Comparison of ENCODE assay signal across 8 cellular contexts in genomic region chr17:4857347-4857746, GRCh38. TPM values are rescaled to one million over a fixed set of nuclear protein-coding genes. Genes with fewer than 3 reads are reported as not detected.
DNase-seq lines count a peak whose midpoint lies in the region; ATAC-seq, FAIRE-seq and TF ChIP-seq lines count a peak whose summit lies in the region.
"Not testable (repeated sequence)": the region's sequence is repeated elsewhere in the genome, so short reads cannot be mapped to it uniquely, and the experiment has no call there.
"Had no signal": no experiment of that assay in that cellular context is flagged by ENCODE, and none has a peak within 500 bp of the region (broad histone marks: within the 10 kb centered on the region; RNA-seq: fewer than 3 reads in every experiment).

No MANE protein-coding gene starts in this region.

- TF ChIP-seq POLR2A in endothelial cell of umbilical vein (IDR thresholded peaks at IDR 0.05; ENCODE audit: low read depth, low read length) = not testable (repeated sequence)

- H4K20me1 ChIP-seq in astrocyte (ENCODE audit: insufficient read depth, low read length) = peaks cover 63% of the 10 kb centered on the region
- not testable (repeated sequence) for H4K20me1 ChIP-seq in endothelial cell of umbilical vein (replicated peaks; ENCODE audit: control insufficient read depth, extremely low read depth, insufficient read depth, low read length)

- not testable (repeated sequence) for H3K9me3 Mint-ChIP-seq in astrocyte (ENCODE audit: unreplicated experiment); progenitor cell of endocrine pancreas (ENCODE audit: low read depth)

- H3K4me3 Mint-ChIP-seq in astrocyte (ENCODE audit: unreplicated experiment); progenitor cell of endocrine pancreas (ENCODE audit: low read depth): not testable (repeated sequence)

- H3K4me1 ChIP-seq in HUES64 (ENCODE audit: insufficient read depth, low read length) (peaks cover 60% of the 10 kb centered on the region), astrocyte (ENCODE audit: insufficient read depth, low read length) (peaks cover 15% of the 10 kb centered on the region), endothelial cell of umbilical vein (ENCODE audit: control insufficient read depth, extremely low read depth, insufficient read depth, low read length) (peaks cover 41% of the 10 kb centered on the region), right cardiac atrium (ENCODE audit: control insufficient read depth, insufficient read depth, low read length) (peaks cover 23% of the 10 kb centered on the region), lung (ENCODE audit: control insufficient read depth in 2 of 2, insufficient read depth in 2 of 2, low read length in 2 of 2) (peaks cover 5 to 36% of the 10 kb centered on the region in 2 donors), subcutaneous abdominal adipose tissue (ENCODE audit: control insufficient read depth in 5 of 5, insufficient read depth in 5 of 5, low read length in 5 of 5) (peaks cover 7 to 50% (median 21%) of the 10 kb centered on the region in 5 donors)

- not testable (repeated sequence) for ATAC-seq in right cardiac atrium; lung (ENCODE audit: insufficient read depth, low FRiP score)

- H3K9ac ChIP-seq in HUES64 (ENCODE audit: low read depth, low read length) (peak overlapping the region; percentile 5; the same call in 1 of the 2 replicates), subcutaneous abdominal adipose tissue (ENCODE audit: low read length in 5 of 5) (peak overlapping the region in 1 of 5 donors; percentile 24)
- not testable (repeated sequence) for H3K9ac ChIP-seq in astrocyte (ENCODE audit: low read length); endothelial cell of umbilical vein (replicated peaks; ENCODE audit: extremely low read depth, insufficient read depth, low read length)

- not testable (repeated sequence) for H3K27me3 Mint-ChIP-seq in astrocyte (ENCODE audit: low read depth, unreplicated experiment); progenitor cell of endocrine pancreas

- not testable (repeated sequence) for DNase-seq in astrocyte (ENCODE audit: low read depth); endothelial cell of umbilical vein (ENCODE audit: low read depth, low spot score); right cardiac atrium; lung (ENCODE audit: low spot score); progenitor cell of endocrine pancreas (ENCODE audit: low spot score, unreplicated experiment)

- not testable (repeated sequence) for TF ChIP-seq CTCF in astrocyte (IDR thresholded peaks at IDR 0.05; ENCODE audit: insufficient read depth, low read depth, low read length); endothelial cell of umbilical vein (IDR thresholded peaks at IDR 0.05; ENCODE audit: extremely low read depth in 1 of 2, insufficient read depth in 1 of 2, low read depth in 1 of 2, low read length in 2 of 2); lung (IDR thresholded peaks at IDR 0.05; ENCODE audit: control extremely low read depth, extremely low read depth); progenitor cell of endocrine pancreas (IDR thresholded peaks at IDR 0.05; ENCODE audit: unreplicated experiment)

- 74% methylated on average over 7 of the region's 7 CpGs for WGBS in HUES64
- WGBS in right cardiac atrium = 89% methylated on average over 7 of the region's 7 CpGs
- WGBS in lung, 2 donors = 81 to 88% methylated on average over 7 of the region's 7 CpGs

- H3K9me3 ChIP-seq in HUES64 (ENCODE audit: insufficient read depth, low read depth, low read length); astrocyte (ENCODE audit: insufficient read depth, low read depth, low read length); endothelial cell of umbilical vein (replicated peaks; ENCODE audit: control insufficient read depth, insufficient read depth, low read length); right cardiac atrium (ENCODE audit: control insufficient read depth, low read length); lung (ENCODE audit: control insufficient read depth in 2 of 2, insufficient read depth in 1 of 2, low read length in 1 of 2); subcutaneous abdominal adipose tissue (ENCODE audit: control insufficient read depth in 5 of 5, low read length in 5 of 5): not testable (repeated sequence)

- H3K79me2 ChIP-seq in astrocyte (ENCODE audit: insufficient read depth, low read length) (peaks cover 25% of the 10 kb centered on the region), endothelial cell of umbilical vein (ENCODE audit: control insufficient read depth, insufficient read depth, low read length) (peaks cover 31% of the 10 kb centered on the region)

- dilution Hi-C loops in endothelial cell of umbilical vein (cut with MboI; ENCODE audit: extremely low pct_ligation_motif_present, low sequenced_read_pairs) = not testable (repeated sequence)

- H3K36me3 Mint-ChIP-seq in astrocyte (ENCODE audit: low read depth, unreplicated experiment) (peaks cover 20% of the 10 kb centered on the region), progenitor cell of endocrine pancreas (ENCODE audit: insufficient read depth) (peaks cover 11% of the 10 kb centered on the region)

- H3K36me3 ChIP-seq in HUES64 (ENCODE audit: insufficient read depth, low read length); astrocyte (ENCODE audit: insufficient read depth, low read length); endothelial cell of umbilical vein (ENCODE audit: control insufficient read depth in 2 of 2, extremely low read depth in 1 of 2, insufficient read depth in 2 of 2, low read length in 2 of 2); lung (ENCODE audit: control insufficient read depth in 2 of 2, insufficient read depth in 2 of 2, low read length in 2 of 2): not testable (repeated sequence)
- peaks cover 0 to 15% (median 7%) of the 10 kb centered on the region in 5 donors for H3K36me3 ChIP-seq in subcutaneous abdominal adipose tissue (ENCODE audit: control insufficient read depth in 5 of 5, insufficient read depth in 5 of 5, low read length in 5 of 5)

- H3K4me2 ChIP-seq in astrocyte (ENCODE audit: low read length) (peak overlapping the region; percentile 28), endothelial cell of umbilical vein (ENCODE audit: insufficient read depth, low read length) (peak overlapping the region; percentile 83)

- BruUV-seq in endothelial cell of umbilical vein (replicated peaks; lab: Mats Ljungman, UMichigan) = not testable (repeated sequence)

- not testable (repeated sequence) for H2AFZ ChIP-seq in astrocyte (ENCODE audit: low read depth, low read length); endothelial cell of umbilical vein (ENCODE audit: low read depth, low read length)

- CTCF ChIA-PET in endothelial cell of umbilical vein (lab: Charles Lee) = interaction anchor here (1.8 to 2.4 kb wide), 6 partner anchors 17 to 147 kb away, joined by 7 to 14 read pairs (median 8); partner anchors contain the start of genes ARRB2, GLTPD2, MINK1 and PLD2

- POLR2A ChIA-PET in endothelial cell of umbilical vein (lab: Charles Lee) = interaction anchor here (1.1 kb wide), 1 partner anchor 50 kb away, joined by 3 read pairs; the partner anchor contains the start of gene PLD2

- H3K4me3 ChIP-seq in HUES64 (ENCODE audit: low read length); astrocyte (ENCODE audit: insufficient read depth, low read depth, low read length); endothelial cell of umbilical vein (replicated peaks in 1 of 3; ENCODE audit: insufficient read depth in 1 of 3, low read depth in 1 of 3, low read length in 3 of 3); right cardiac atrium (ENCODE audit: low read length); lung; subcutaneous abdominal adipose tissue (ENCODE audit: low read depth in 1 of 5, low read length in 5 of 5): not testable (repeated sequence)

- H3K27ac Mint-ChIP-seq in astrocyte (ENCODE audit: unreplicated experiment) = not testable (repeated sequence)
- peak overlapping the region; percentile 43 for H3K27ac Mint-ChIP-seq in progenitor cell of endocrine pancreas

- H3K27ac ChIP-seq in HUES64 (ENCODE audit: low read depth, low read length) = peak overlapping the region; percentile 71; the same call in 1 of the 2 replicates
- H3K27ac ChIP-seq in astrocyte (ENCODE audit: low read depth, low read length) = not testable (repeated sequence)
- H3K27ac ChIP-seq in endothelial cell of umbilical vein (ENCODE audit: insufficient read depth, low read depth, low read length) = peak overlapping the region; percentile 79
- H3K27ac ChIP-seq in right cardiac atrium (ENCODE audit: low read length) = peak overlapping the region; percentile 80
- peak overlapping the region; percentile 34 to 67 for H3K27ac ChIP-seq in lung (ENCODE audit: low read depth in 1 of 2, low read length in 1 of 2)
- H3K27ac ChIP-seq in subcutaneous abdominal adipose tissue (ENCODE audit: low read depth, low read length) = peak overlapping the region; percentile 64

- H3K27me3 ChIP-seq in HUES64 (ENCODE audit: insufficient read depth, low read length); astrocyte (ENCODE audit: insufficient read depth, low read length); endothelial cell of umbilical vein (ENCODE audit: control insufficient read depth in 2 of 2, insufficient read depth in 2 of 2, low read length in 2 of 2); right cardiac atrium (ENCODE audit: control insufficient read depth, insufficient read depth); lung (ENCODE audit: control insufficient read depth, insufficient read depth); subcutaneous abdominal adipose tissue (ENCODE audit: control insufficient read depth in 5 of 5, insufficient read depth in 4 of 5, low read length in 5 of 5): not testable (repeated sequence)

- intact Hi-C loops in endothelial cell of umbilical vein (cut with micrococcal nuclease); right cardiac atrium (cut with DNase I): not testable (repeated sequence)

- H3K9me1 ChIP-seq in endothelial cell of umbilical vein (replicated peaks; ENCODE audit: control insufficient read depth, extremely low read depth, insufficient read depth, low read length) = not testable (repeated sequence)

- H3K4me1 Mint-ChIP-seq in astrocyte (ENCODE audit: low read depth, unreplicated experiment) (peaks cover 36% of the 10 kb centered on the region), progenitor cell of endocrine pancreas (ENCODE audit: low read depth) (peaks cover 17% of the 10 kb centered on the region)

- FAIRE-seq in astrocyte (lab: Jason Lieb, UNC) = not testable (repeated sequence)
- peak; percentile 33 for FAIRE-seq in endothelial cell of umbilical vein (lab: Jason Lieb, UNC)

RNA-seq across cellular contexts. Expression of gene MINK1, which starts 24.2 kb away (rescaled TPM):
- 23.9 TPM for polyA plus RNA-seq in HUES64 (2013, experiment 1 of 2)
- 29.2 TPM for polyA plus RNA-seq in HUES64 (2013, experiment 2 of 2)
- total RNA-seq in astrocyte (51.3 and 63.2 TPM in 2 replicates), endothelial cell of umbilical vein (87.5 and 89.4 TPM in 2 replicates), right cardiac atrium (10 to 100 TPM; 44.5 to 54.7 (median 49.3) TPM), lung (10 to 100 TPM; 39.2 to 95.4 TPM), progenitor cell of endocrine pancreas (139 and 145 TPM in 2 replicates)
- polyA plus RNA-seq in endothelial cell of umbilical vein (46.8 and 53.6 TPM in 2 replicates), right cardiac atrium (31.1 TPM), lung (10 to 100 TPM; 36.5 to 62.8 TPM)
- polyA plus RNA-seq in endothelial cell of umbilical vein (2011; cell fraction: cytosol; rRNA removed) = 30.3 and 33.3 TPM in 2 replicates
- 395 and 448 TPM in 2 replicates for polyA plus RNA-seq in endothelial cell of umbilical vein (2011; cell fraction: nucleus; rRNA removed)
- 63.3 and 70.6 TPM in 2 replicates for polyA plus RNA-seq in endothelial cell of umbilical vein (2012)
- 70.9 and 76.1 TPM in 2 replicates for polyA minus RNA-seq in endothelial cell of umbilical vein
- 20.4 TPM for polyA minus RNA-seq in endothelial cell of umbilical vein (2011; cell fraction: cytosol; rRNA and poly(A)+ RNA removed)
- 62.5 and 85.1 TPM in 2 replicates for polyA minus RNA-seq in endothelial cell of umbilical vein (2011; cell fraction: nucleus; rRNA and poly(A)+ RNA removed)

RNA-seq across cellular contexts. Expression of gene C17orf107, which starts 42.0 kb away (rescaled TPM):
- polyA plus RNA-seq in HUES64 (2013, experiment 1 of 2) = 0.65 TPM
- polyA plus RNA-seq in HUES64 (2013, experiment 2 of 2) = 0.76 TPM
- total RNA-seq in astrocyte = 2.2 and 3.9 TPM in 2 replicates
- total RNA-seq in endothelial cell of umbilical vein = 1.0 and 1.5 TPM in 2 replicates
- polyA plus RNA-seq in endothelial cell of umbilical vein = 0.68 and 0.86 TPM in 2 replicates
- polyA plus RNA-seq in endothelial cell of umbilical vein (2011; cell fraction: cytosol; rRNA removed) = 0.36 and 0.62 TPM in 2 replicates
- polyA plus RNA-seq in endothelial cell of umbilical vein (2011; cell fraction: nucleus; rRNA removed) = 0.75 and 1.3 TPM in 2 replicates
- 0.39 and 1.6 TPM in 2 replicates for polyA plus RNA-seq in endothelial cell of umbilical vein (2012)
- 0.75 and 1.1 TPM in 2 replicates for polyA minus RNA-seq in endothelial cell of umbilical vein
- polyA minus RNA-seq in endothelial cell of umbilical vein (2011; cell fraction: cytosol; rRNA and poly(A)+ RNA removed) = not detected
- 1.3 and 3.8 TPM in 2 replicates for polyA minus RNA-seq in endothelial cell of umbilical vein (2011; cell fraction: nucleus; rRNA and poly(A)+ RNA removed)
- 1 to 10 TPM; 2.7 to 3.3 (median 2.8) TPM for total RNA-seq in right cardiac atrium
- polyA plus RNA-seq in right cardiac atrium = 3.6 TPM
- 1 to 10 TPM; 2.8 to 4.5 TPM for total RNA-seq in lung
- 1 to 10 TPM; 1.3 to 2.7 TPM for polyA plus RNA-seq in lung
- total RNA-seq in progenitor cell of endocrine pancreas = 3.6 and 3.7 TPM in 2 replicates

RNA-seq across cellular contexts. Expression of gene CHRNE, which starts 45.6 kb away (rescaled TPM):
- polyA plus RNA-seq in HUES64 (2013, experiment 1 of 2) = 0.10 TPM
- 0.19 TPM for polyA plus RNA-seq in HUES64 (2013, experiment 2 of 2)
- total RNA-seq in astrocyte (0.20 and 0.43 TPM in 2 replicates), endothelial cell of umbilical vein (0.76 and 0.84 TPM in 2 replicates), right cardiac atrium (100 to 1,000 TPM in 1 of 4 donors, 10 to 100 TPM in 3; 57.6 to 106 (median 68.9) TPM), lung (1 to 10 TPM in 1 of 2 donors, under 1 TPM in 1; 0.77 to 1.2 TPM), progenitor cell of endocrine pancreas (0.31 and 0.36 TPM in 2 replicates)
- polyA plus RNA-seq in endothelial cell of umbilical vein (1.1 and 1.3 TPM in 2 replicates), right cardiac atrium (63.6 TPM), lung (1 to 10 TPM in 1 of 2 donors, under 1 TPM in 1; 0.61 to 2.3 TPM)
- 0.50 and 0.66 TPM in 2 replicates for polyA plus RNA-seq in endothelial cell of umbilical vein (2011; cell fraction: cytosol; rRNA removed)
- 0.53 and 0.66 TPM in 2 replicates for polyA plus RNA-seq in endothelial cell of umbilical vein (2011; cell fraction: nucleus; rRNA removed)
- polyA plus RNA-seq in endothelial cell of umbilical vein (2012) = 1.0 and 2.5 TPM in 2 replicates
- 0.38 and 1.4 TPM in 2 replicates for polyA minus RNA-seq in endothelial cell of umbilical vein
- not detected for polyA minus RNA-seq in endothelial cell of umbilical vein (2011; cell fraction: cytosol; rRNA and poly(A)+ RNA removed)
- polyA minus RNA-seq in endothelial cell of umbilical vein (2011; cell fraction: nucleus; rRNA and poly(A)+ RNA removed) = 0.53 and 0.72 TPM in 2 replicates
- total RNA-seq: LHCN-M2 had no signal

RNA-seq across cellular contexts. Expression of gene PLD2, which starts 50.4 kb away (rescaled TPM):
- 26.2 TPM for polyA plus RNA-seq in HUES64 (2013, experiment 1 of 2)
- 24.0 TPM for polyA plus RNA-seq in HUES64 (2013, experiment 2 of 2)
- total RNA-seq in astrocyte = 21.4 and 29.3 TPM in 2 replicates
- 52.3 and 58.7 TPM in 2 replicates for total RNA-seq in endothelial cell of umbilical vein
- polyA plus RNA-seq in endothelial cell of umbilical vein = 53.6 and 54.7 TPM in 2 replicates
- polyA plus RNA-seq in endothelial cell of umbilical vein (2011; cell fraction: cytosol; rRNA removed) = 28.9 and 33.6 TPM in 2 replicates
- 204 and 211 TPM in 2 replicates for polyA plus RNA-seq in endothelial cell of umbilical vein (2011; cell fraction: nucleus; rRNA removed)
- polyA plus RNA-seq in endothelial cell of umbilical vein (2012) = 38.4 and 55.9 TPM in 2 replicates
- polyA minus RNA-seq in endothelial cell of umbilical vein = 51.6 and 55.9 TPM in 2 replicates
- polyA minus RNA-seq in endothelial cell of umbilical vein (2011; cell fraction: cytosol; rRNA and poly(A)+ RNA removed) = 12.4 TPM
- 55.0 and 55.8 TPM in 2 replicates for polyA minus RNA-seq in endothelial cell of umbilical vein (2011; cell fraction: nucleus; rRNA and poly(A)+ RNA removed)
- 10 to 100 TPM; 12.0 to 15.3 (median 13.4) TPM for total RNA-seq in right cardiac atrium
- polyA plus RNA-seq in right cardiac atrium = 10.0 TPM
- total RNA-seq in lung = 10 to 100 TPM; 27.1 to 42.3 TPM
- polyA plus RNA-seq in lung = 10 to 100 TPM; 18.0 to 22.4 TPM
- 80.3 and 81.0 TPM in 2 replicates for total RNA-seq in progenitor cell of endocrine pancreas

Comparison
In these comparisons a context has a peak if more than half of its experiments do, and no peak if none do; other contexts are left out.
1. RNA of gene CHRNE, which starts 45.6 kb away (total RNA-seq): 57.6 to 106 TPM in right cardiac atrium; 0.77 to 1.2 TPM in lung, 0.76 to 0.84 TPM in endothelial cell of umbilical vein, 0.31 to 0.36 TPM in progenitor cell of endocrine pancreas and 0.20 to 0.43 TPM in astrocyte; every median in the first group is over 10 times any median in the second.